In the genomic region with DNA sequence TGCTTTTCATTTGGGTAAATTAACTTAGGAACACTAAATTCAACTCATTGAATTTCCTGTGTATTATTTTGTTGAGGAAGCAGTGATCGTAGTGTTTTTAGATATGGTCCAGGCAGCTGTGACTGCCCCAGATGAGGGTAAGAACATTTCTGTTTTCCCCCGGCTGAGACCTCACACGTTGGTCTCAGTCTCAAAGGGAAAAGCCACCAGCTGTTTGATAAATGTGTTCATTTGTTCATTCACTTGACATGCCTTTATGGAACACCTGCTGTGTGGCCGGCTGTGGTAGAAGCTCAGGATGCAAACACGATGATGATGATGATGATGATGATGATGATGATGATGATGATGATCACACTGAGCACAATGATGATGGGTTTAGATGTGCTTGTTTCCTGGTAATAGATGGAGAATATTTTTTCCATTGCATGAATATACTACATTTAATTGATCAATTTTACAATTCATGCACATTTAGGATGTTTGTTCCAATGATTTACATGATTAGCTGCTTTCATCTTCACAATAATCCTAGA, we compare ENCODE assay signal across 13 cellular contexts.
DNase-seq lines count a peak whose midpoint lies in the region; ATAC-seq, FAIRE-seq and TF ChIP-seq lines count a peak whose summit lies in the region.
"Had no signal": no experiment of that assay in that cellular context is flagged by ENCODE, and none has a peak within 500 bp of the region (broad histone marks: within the 10 kb centered on the region; RNA-seq: fewer than 3 reads in every experiment).

No MANE protein-coding gene starts in this region.

- DNase-seq in LHCN-M2 (ENCODE audit: low read depth): peak; percentile 1
- DNase-seq in endothelial cell of umbilical vein (ENCODE audit: low read depth, low spot score): peak; percentile 43
- no peak for DNase-seq in sciatic nerve (ENCODE audit: low spot score)
- no peak for DNase-seq in NCI-H1436 (lab: John Stamatoyannopoulos, UW)
- no peak for DNase-seq in NCI-H1694 (lab: John Stamatoyannopoulos, UW)
- no peak for DNase-seq in DMS153 treated with DMSO at 0.1 percent for 48 hours (lab: John Stamatoyannopoulos, UW; ENCODE audit: unreplicated experiment)
- DNase-seq: ACHN; CD4-positive, alpha-beta memory T cell; DMS53; GF-D8; H7 had no signal

- H3K36me3 ChIP-seq in BLaER1: no peaks in the 10 kb centered on the region
- H3K36me3 ChIP-seq in endothelial cell of umbilical vein (ENCODE audit: control insufficient read depth in 2 of 2, extremely low read depth in 1 of 2, insufficient read depth in 2 of 2, low read length in 2 of 2): no peaks in the 10 kb centered on the region

- H2AFZ ChIP-seq in endothelial cell of umbilical vein (ENCODE audit: low read depth, low read length): peak overlapping the region; percentile 36
- H2AFZ ChIP-seq: GM23338 had no signal

- H4K20me1 ChIP-seq in BLaER1: no peaks in the 10 kb centered on the region
- no peaks in the 10 kb centered on the region for H4K20me1 ChIP-seq in endothelial cell of umbilical vein (replicated peaks; ENCODE audit: control insufficient read depth, extremely low read depth, insufficient read depth, low read length)

- H3K9me3 ChIP-seq in BLaER1: 0 out of 2 replicates have a peak, but pooled peaks cover 7% of the 10 kb centered on the region
- no peaks in the 10 kb centered on the region for H3K9me3 ChIP-seq in endothelial cell of umbilical vein (replicated peaks; ENCODE audit: control insufficient read depth, insufficient read depth, low read length)

- dilution Hi-C loops in endothelial cell of umbilical vein (cut with MboI; ENCODE audit: extremely low pct_ligation_motif_present, low sequenced_read_pairs): no loop called here

- no TSS peak for BruUV-seq in endothelial cell of umbilical vein (replicated peaks; lab: Mats Ljungman, UMichigan)

- no peak for TF ChIP-seq CTCF in endothelial cell of umbilical vein (IDR thresholded peaks at IDR 0.05; ENCODE audit: extremely low read depth in 1 of 2, insufficient read depth in 1 of 2, low read depth in 1 of 2, low read length in 2 of 2)

- ATAC-seq in sciatic nerve: peak; percentile 86
- ATAC-seq: GM23338 had no signal

- POLR2A ChIA-PET in endothelial cell of umbilical vein (lab: Charles Lee): no interaction called here

- H3K4me2 ChIP-seq in BLaER1: peak overlapping the region; percentile 72
- H3K4me2 ChIP-seq in endothelial cell of umbilical vein (ENCODE audit: insufficient read depth, low read length): peak overlapping the region; percentile 17
- H3K4me2 ChIP-seq: GM23338 had no signal

- H3K9ac ChIP-seq in BLaER1: no peak overlapping the region; the same call in 1 of the 2 replicates
- H3K9ac ChIP-seq in endothelial cell of umbilical vein (replicated peaks; ENCODE audit: extremely low read depth, insufficient read depth, low read length): peak overlapping the region; percentile 27

- intact Hi-C loops in endothelial cell of umbilical vein (cut with micrococcal nuclease) (loop anchor here (5.0 kb wide), 2 partner anchors 67 to 82 kb away; no protein-coding TSS in a partner anchor), sciatic nerve (cut with DNase I) (no loop called here)

- FAIRE-seq in endothelial cell of umbilical vein (lab: Jason Lieb, UNC): no peak

- no peaks in the 10 kb centered on the region for H3K27me3 ChIP-seq in BLaER1
- no peaks in the 10 kb centered on the region for H3K27me3 ChIP-seq in endothelial cell of umbilical vein (ENCODE audit: control insufficient read depth in 2 of 2, insufficient read depth in 2 of 2, low read length in 2 of 2)

- no peaks in the 10 kb centered on the region for H3K79me2 ChIP-seq in endothelial cell of umbilical vein (ENCODE audit: control insufficient read depth, insufficient read depth, low read length)

- H3K4me3 ChIP-seq in BLaER1 (no peak overlapping the region), endothelial cell of umbilical vein (replicated peaks in 1 of 3; ENCODE audit: insufficient read depth in 1 of 3, low read depth in 1 of 3, low read length in 3 of 3) (no peak overlapping the region)
- H3K4me3 ChIP-seq: GM23338 had no signal

- no peaks in the 10 kb centered on the region for H3K9me1 ChIP-seq in endothelial cell of umbilical vein (replicated peaks; ENCODE audit: control insufficient read depth, extremely low read depth, insufficient read depth, low read length)

- CTCF ChIA-PET in endothelial cell of umbilical vein (lab: Charles Lee): interaction anchor here (1.0 to 1.9 kb wide), 4 partner anchors 11 to 84 kb away, joined by 3 to 9 read pairs (median 4); no protein-coding TSS in a partner anchor

- H3K4me1 ChIP-seq in BLaER1 (peaks cover 43% of the 10 kb centered on the region), endothelial cell of umbilical vein (ENCODE audit: control insufficient read depth, extremely low read depth, insufficient read depth, low read length) (peaks cover 11% of the 10 kb centered on the region)

- H3K27ac ChIP-seq in BLaER1 (peak overlapping the region; percentile 64; the same call in 1 of the 2 replicates), endothelial cell of umbilical vein (ENCODE audit: insufficient read depth, low read depth, low read length) (peak overlapping the region; percentile 40)

- TF ChIP-seq POLR2A in endothelial cell of umbilical vein (IDR thresholded peaks at IDR 0.05; ENCODE audit: low read depth, low read length): no peak

TF ChIP-seq in endothelial cell of umbilical vein, 7 proteins besides CTCF, POLR2A, EP300 and RAD21:
- TF ChIP-seq JUN (IDR thresholded peaks at IDR 0.05; ENCODE audit: borderline replicate concordance, insufficient read depth, insufficient read length, low read depth) (no peak), FOS (IDR thresholded peaks at IDR 0.05; ENCODE audit: borderline replicate concordance, insufficient read depth, low read length) (peak; percentile 0), MAX (IDR thresholded peaks at IDR 0.05; ENCODE audit: insufficient read depth, insufficient read length) (no peak)

Comparison
In these comparisons a context has a peak if more than half of its experiments do, and no peak if none do; other contexts are left out.
1. DNase-seq: peak in LHCN-M2 (single experiment) and endothelial cell of umbilical vein (single experiment); none in sciatic nerve (single experiment), NCI-H1436 (single experiment), NCI-H1694 (single experiment) and DMS153 treated with DMSO at 0.1 percent for 48 hours (single experiment).